Comparison of ENCODE assay signal across 19 cellular contexts in genomic region chr1:17795081-17795809, GRCh38. TPM values are rescaled to one million over a fixed set of nuclear protein-coding genes. Genes with fewer than 3 reads are reported as not detected.
DNase-seq lines count a peak whose midpoint lies in the region; ATAC-seq and TF ChIP-seq lines count a peak whose summit lies in the region.
"Had no signal": no experiment of that assay in that cellular context is flagged by ENCODE, and none has a peak within 500 bp of the region (broad histone marks: within the 10 kb centered on the region; RNA-seq: fewer than 3 reads in every experiment).

No MANE protein-coding gene starts in this region.

- CTCF ChIA-PET in HEK293 (lab: Yijun Ruan, JAX): interaction anchor here (1.5 kb wide), 1 partner anchor 24 kb away, joined by 3 read pairs; no protein-coding TSS in a partner anchor

- H3K9me3 ChIP-seq in HEK293 (ENCODE audit: control insufficient read depth, insufficient read depth, low read depth, low read length): no peaks in the 10 kb centered on the region
- H3K9me3 ChIP-seq: Caco-2, SJCRH30 had no signal

- no peak overlapping the region for H3K4me3 ChIP-seq in HEK293 (ENCODE audit: low read depth, low read length)
- H3K4me3 ChIP-seq in coronary artery: no peak overlapping the region
- H3K4me3 ChIP-seq in foreskin fibroblast (ENCODE audit: low read depth in 1 of 2, low read length in 2 of 2): no peak overlapping the region
- H3K4me3 ChIP-seq: GM12878, SJCRH30 had no signal

- H3K36me3 ChIP-seq in HEK293 (ENCODE audit: control insufficient read depth in 2 of 2, insufficient read depth in 1 of 2, low read length in 2 of 2): no peaks in the 10 kb centered on the region
- H3K36me3 ChIP-seq: SJCRH30 had no signal

- no peaks in the 10 kb centered on the region for H3K4me1 ChIP-seq in HEK293 (ENCODE audit: control insufficient read depth, insufficient read depth, low read length)
- H3K4me1 ChIP-seq: SJCRH30 had no signal

- no peak for ATAC-seq in HG02623 (IDR thresholded peaks at IDR 0.05; ENCODE audit: unreplicated experiment)
- ATAC-seq: GM12878 had no signal

- POLR2A ChIA-PET in HEK293 (lab: Yijun Ruan, JAX): no interaction called here

- no peak for TF ChIP-seq CTCF in HEK293 (tag by site-specific recombination; IDR thresholded peaks at IDR 0.05)
- TF ChIP-seq CTCF in coronary artery (IDR thresholded peaks at IDR 0.05): no peak
- TF ChIP-seq CTCF in foreskin fibroblast (IDR thresholded peaks at IDR 0.05; ENCODE audit: low read depth, low read length): no peak

- peak; percentile 21 for DNase-seq in coronary artery (ENCODE audit: low spot score)
- DNase-seq in mucosa of gallbladder (ENCODE audit: low spot score): peak; percentile 21
- DNase-seq in cerebellar cortex (ENCODE audit: low spot score): no peak
- DNase-seq in foreskin fibroblast: no peak
- no peak for DNase-seq in NCI-H2196 (lab: John Stamatoyannopoulos, UW; ENCODE audit: unreplicated experiment)
- DNase-seq: CD4-positive, alpha-beta memory T cell; DMS 273 treated with DMSO at 0.1 percent for 48 hours; DMS79 treated with DMSO at 0.1 percent for 48 hours; H7; HFFc6; KBM-7; NCI-H146; NCI-H2029 treated with DMSO at 0.1 percent for 48 hours; OCI-M1; SJCRH30 had no signal

- H3K27ac ChIP-seq in HEK293 (ENCODE audit: extremely low read depth, low read depth, low read length): no peak overlapping the region
- H3K27ac ChIP-seq in coronary artery: no peak overlapping the region
- H3K27ac ChIP-seq: SJCRH30 had no signal

TF ChIP-seq in HEK293, 187 proteins besides CTCF, POLR2A, EP300 and RAD21:
- TF ChIP-seq PRDM6 (tag by site-specific recombination; IDR thresholded peaks at IDR 0.05) (peak; percentile 31; the same call in 1 of the 2 replicates), ZNF626 (tag by site-specific recombination; IDR thresholded peaks at IDR 0.05) (no peak)

RNA-seq across cellular contexts. Expression of gene ACTL8, which starts 40.1 kb away (rescaled TPM):
- total RNA-seq in mucosa of gallbladder: not detected
- total RNA-seq: CD4-positive, alpha-beta memory T cell; GM12878 had no signal

Comparison
In these comparisons a context has a peak if more than half of its experiments do, and no peak if none do; other contexts are left out.
1. DNase-seq: peak in coronary artery (single experiment) and mucosa of gallbladder (single experiment); none in cerebellar cortex (single experiment), foreskin fibroblast (0 of 2) and NCI-H2196 (single experiment).